In genomic region chr3:61637088-61638051, GRCh38 we compare ENCODE assay signal across 8 cellular contexts.
DNase-seq lines count a peak whose midpoint lies in the region; ATAC-seq lines count a peak whose summit lies in the region.

No MANE protein-coding gene starts in this region.

- peak; percentile 30 for DNase-seq in AG08395 (ENCODE audit: low spot score)
- DNase-seq in M059J (ENCODE audit: low read depth), result peak; percentile 34
- DNase-seq in islet precursor cell, result peak; percentile 59
- no peak for DNase-seq in NCI-H345 (lab: John Stamatoyannopoulos, UW)
- DNase-seq in activated CD4-positive, alpha-beta T cell treated with anti-CD3 and anti-CD28 coated beads, Interleukin-2, amount 50 U/mL, for 1 hour, result no peak
- no peak for DNase-seq in stimulated activated CD4-positive, alpha-beta T cell treated with anti-CD3 and anti-CD28 coated beads, Interleukin-15, amount 100 ng/mL, for 24 hours
- DNase-seq in cerebellar nuclear complex (lab: John Stamatoyannopoulos, UW), result no peak

- ATAC-seq in GM21529 (IDR thresholded peaks at IDR 0.05; ENCODE audit: unreplicated experiment), result peak; percentile 97

Comparison
In these comparisons a context has a peak if more than half of its experiments do, and no peak if none do; other contexts are left out.
1. DNase-seq: peak in AG08395 (single experiment), M059J (single experiment) and islet precursor cell (single experiment); none in NCI-H345 (single experiment), activated CD4-positive, alpha-beta T cell treated with anti-CD3 and anti-CD28 coated beads, Interleukin-2, amount 50 U/mL, for 1 hour (single experiment), stimulated activated CD4-positive, alpha-beta T cell treated with anti-CD3 and anti-CD28 coated beads, Interleukin-15, amount 100 ng/mL, for 24 hours (single experiment) and cerebellar nuclear complex (0 of 2).